In the genomic region with DNA sequence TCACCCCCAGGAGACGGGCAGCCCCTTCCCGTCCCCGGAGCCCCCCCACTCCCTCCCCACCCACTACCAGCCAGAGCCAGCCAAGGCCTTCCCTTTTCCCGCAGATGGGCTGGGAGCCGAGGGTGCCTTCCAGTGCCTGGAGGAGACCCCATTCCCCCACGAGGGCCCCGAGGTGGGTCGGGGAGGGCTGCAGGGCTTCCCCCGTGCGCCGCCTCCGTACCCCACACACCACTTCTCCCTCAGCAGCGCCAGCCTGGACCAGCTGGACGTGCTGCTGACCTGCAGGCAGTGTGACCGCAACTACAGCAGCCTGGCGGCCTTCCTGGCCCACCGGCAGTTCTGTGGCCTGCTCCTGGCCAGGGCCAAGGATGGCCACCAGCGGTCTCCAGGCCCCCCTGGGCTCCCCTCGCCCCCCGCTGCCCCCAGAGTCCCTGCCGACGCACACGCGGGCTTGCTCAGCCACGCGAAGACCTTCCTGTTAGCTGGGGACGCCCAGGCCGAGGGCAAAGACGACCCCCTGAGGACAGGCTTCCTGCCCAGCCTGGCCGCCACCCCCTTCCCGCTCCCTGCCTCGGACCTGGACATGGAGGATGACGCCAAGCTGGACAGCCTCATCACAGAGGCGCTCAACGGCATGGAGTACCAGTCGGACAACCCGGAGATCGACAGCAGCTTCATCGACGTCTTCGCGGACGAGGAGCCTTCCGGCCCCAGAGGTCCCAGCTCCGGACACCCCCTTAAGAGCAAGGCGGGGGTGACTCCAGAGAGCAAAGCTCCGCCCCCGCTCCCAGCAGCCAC, we compare ENCODE assay signal across 12 cellular contexts. TPM values are rescaled to one million over a fixed set of nuclear protein-coding genes. Genes with fewer than 3 reads are reported as not detected.
DNase-seq lines count a peak whose midpoint lies in the region; ATAC-seq and TF ChIP-seq lines count a peak whose summit lies in the region.
"Had no signal": no experiment of that assay in that cellular context is flagged by ENCODE, and none has a peak within 500 bp of the region (broad histone marks: within the 10 kb centered on the region; RNA-seq: fewer than 3 reads in every experiment).

No MANE protein-coding gene starts in this region.

- H3K9me3 ChIP-seq in left lung (no peaks in the 10 kb centered on the region), stomach (no peaks in the 10 kb centered on the region), ovary (no peaks in the 10 kb centered on the region)

- H3K27ac ChIP-seq in left lung (no peak overlapping the region), stomach (peak overlapping the region in 3 of 5 donors; percentile 51 to 75 (median 53)), ovary (peak overlapping the region in 1 of 2 donors; percentile 12)

- intact Hi-C loops in activated T-helper 1 cell treated with anti-CD3 and anti-CD28 coated beads, Interleukin-12 subunit alpha, Interleukin-12 subunit beta, Interleukin-2, Interleukin-4 antibody, amounts not matched to agents 30 ng/mL and 10 ng/mL and 1 ng/mL, durations not matched to agents 14 hours and 24 hours and 36 hours (cut with micrococcal nuclease): loop anchor here (10.0 kb wide), 1 partner anchor 235 kb away; no protein-coding TSS in a partner anchor
- intact Hi-C loops in left lung (cut with DNase I): no loop called here
- intact Hi-C loops in stomach (cut with DNase I; ENCODE audit: low total_unique reads): loop anchor here (10.0 kb wide), 1 partner anchor 235 kb away; no protein-coding TSS in a partner anchor
- intact Hi-C loops in ovary (cut with DNase I): no loop called here

- TF ChIP-seq CTCF in left lung (IDR thresholded peaks at IDR 0.05) (no peak), stomach (IDR thresholded peaks at IDR 0.05) (no peak), ovary (IDR thresholded peaks at IDR 0.05) (no peak)

- TF ChIP-seq EP300 in stomach (IDR thresholded peaks at IDR 0.05) (no peak), ovary (IDR thresholded peaks at IDR 0.05) (no peak)

- WGBS in stomach, 5 donors: 74 to 81% (median 78%) methylated on average over 26 to 48 of the region's 48 CpGs
- 78 to 83% (median 81%) methylated on average over 30 to 48 of the region's 48 CpGs for WGBS in ovary, 3 donors

- no peaks in the 10 kb centered on the region for H3K36me3 ChIP-seq in left lung
- no peaks in the 10 kb centered on the region for H3K36me3 ChIP-seq in stomach
- H3K36me3 ChIP-seq in ovary: no peaks in the 10 kb centered on the region

- peak overlapping the region; percentile 54 for H3K4me3 Mint-ChIP-seq in T-helper 2 cell treated with Interferon-gamma antibody and Interleukin-4, amounts not matched to agents 5 μg/mL and 100 μg/mL, for 36 hours
- peak overlapping the region; percentile 66 for H3K4me3 Mint-ChIP-seq in activated T-helper 1 cell treated with anti-CD3 and anti-CD28 coated beads, Interleukin-12 subunit alpha, Interleukin-12 subunit beta, Interleukin-2, Interleukin-4 antibody, amounts not matched to agents 30 ng/mL and 10 ng/mL and 1 ng/mL, durations not matched to agents 14 hours and 24 hours and 36 hours
- H3K4me3 Mint-ChIP-seq: endodermal cell had no signal

- H3K4me1 ChIP-seq in left lung: peaks cover 9 to 23% of the 10 kb centered on the region in 2 donors
- H3K4me1 ChIP-seq in stomach: peaks cover 15 to 29% (median 24%) of the 10 kb centered on the region in 4 donors
- no peaks in the 10 kb centered on the region for H3K4me1 ChIP-seq in ovary (ENCODE audit: insufficient read depth)

- H3K27ac Mint-ChIP-seq in T-helper 2 cell treated with Interferon-gamma antibody and Interleukin-4, amounts not matched to agents 5 μg/mL and 100 μg/mL, for 36 hours: no peak overlapping the region
- peak overlapping the region; percentile 40 for H3K27ac Mint-ChIP-seq in activated T-helper 1 cell treated with anti-CD3 and anti-CD28 coated beads, Interleukin-12 subunit alpha, Interleukin-12 subunit beta, Interleukin-2, Interleukin-4 antibody, amounts not matched to agents 30 ng/mL and 10 ng/mL and 1 ng/mL, durations not matched to agents 14 hours and 24 hours and 36 hours
- H3K27ac Mint-ChIP-seq: endodermal cell had no signal

- H3K9me3 Mint-ChIP-seq in T-helper 2 cell treated with Interferon-gamma antibody and Interleukin-4, amounts not matched to agents 5 μg/mL and 100 μg/mL, for 36 hours: no peaks in the 10 kb centered on the region
- H3K9me3 Mint-ChIP-seq in activated T-helper 1 cell treated with anti-CD3 and anti-CD28 coated beads, Interleukin-12 subunit alpha, Interleukin-12 subunit beta, Interleukin-2, Interleukin-4 antibody, amounts not matched to agents 30 ng/mL and 10 ng/mL and 1 ng/mL, durations not matched to agents 14 hours and 24 hours and 36 hours: no peaks in the 10 kb centered on the region
- H3K9me3 Mint-ChIP-seq: endodermal cell had no signal

- H3K27me3 Mint-ChIP-seq in T-helper 2 cell treated with Interferon-gamma antibody and Interleukin-4, amounts not matched to agents 5 μg/mL and 100 μg/mL, for 36 hours (ENCODE audit: low read depth): peaks cover 7% of the 10 kb centered on the region
- peaks cover 11% of the 10 kb centered on the region for H3K27me3 Mint-ChIP-seq in activated T-helper 1 cell treated with anti-CD3 and anti-CD28 coated beads, Interleukin-12 subunit alpha, Interleukin-12 subunit beta, Interleukin-2, Interleukin-4 antibody, amounts not matched to agents 30 ng/mL and 10 ng/mL and 1 ng/mL, durations not matched to agents 14 hours and 24 hours and 36 hours (ENCODE audit: insufficient read depth)

- ATAC-seq in left lung: no peak
- no peak for ATAC-seq in HG03565 (IDR thresholded peaks at IDR 0.05; ENCODE audit: unreplicated experiment)

- H3K4me1 Mint-ChIP-seq in T-helper 2 cell treated with Interferon-gamma antibody and Interleukin-4, amounts not matched to agents 5 μg/mL and 100 μg/mL, for 36 hours (ENCODE audit: low read depth): no peaks in the 10 kb centered on the region
- no peaks in the 10 kb centered on the region for H3K4me1 Mint-ChIP-seq in activated T-helper 1 cell treated with anti-CD3 and anti-CD28 coated beads, Interleukin-12 subunit alpha, Interleukin-12 subunit beta, Interleukin-2, Interleukin-4 antibody, amounts not matched to agents 30 ng/mL and 10 ng/mL and 1 ng/mL, durations not matched to agents 14 hours and 24 hours and 36 hours (ENCODE audit: low read depth)
- H3K4me1 Mint-ChIP-seq: endodermal cell had no signal

- H3K4me3 ChIP-seq in left lung: peak overlapping the region; percentile 36 to 45
- peak overlapping the region; percentile 42 to 50 (median 43) for H3K4me3 ChIP-seq in stomach
- no peak overlapping the region for H3K4me3 ChIP-seq in ovary

- no peak for DNase-seq in T-helper 2 cell treated with Interferon-gamma antibody and Interleukin-4, amounts not matched to agents 5 μg/mL and 100 μg/mL, for 36 hours (ENCODE audit: low spot score)
- DNase-seq in T-helper 2 cell (no peak), left lung (no peak), stomach (no peak), HuH-7.5 (ENCODE audit: low spot score) (no peak), ovary (no peak)
- DNase-seq in activated T-helper 1 cell treated with anti-CD3 and anti-CD28 coated beads, Interleukin-12 subunit alpha, Interleukin-12 subunit beta, Interleukin-2, Interleukin-4 antibody, amounts not matched to agents 30 ng/mL and 10 ng/mL and 1 ng/mL, durations not matched to agents 14 hours and 24 hours and 36 hours (ENCODE audit: low spot score): no peak
- DNase-seq: 8988T, NCI-H526 treated with DMSO at 0.1 percent for 48 hours had no signal

- H3K27me3 ChIP-seq in left lung (peaks cover 7 to 73% of the 10 kb centered on the region in 2 donors), stomach (peaks cover 6 to 63% (median 38%) of the 10 kb centered on the region in 3 donors), ovary (no peaks in the 10 kb centered on the region)

- H3K36me3 Mint-ChIP-seq in T-helper 2 cell treated with Interferon-gamma antibody and Interleukin-4, amounts not matched to agents 5 μg/mL and 100 μg/mL, for 36 hours (ENCODE audit: low read depth): no peaks in the 10 kb centered on the region
- H3K36me3 Mint-ChIP-seq in activated T-helper 1 cell treated with anti-CD3 and anti-CD28 coated beads, Interleukin-12 subunit alpha, Interleukin-12 subunit beta, Interleukin-2, Interleukin-4 antibody, amounts not matched to agents 30 ng/mL and 10 ng/mL and 1 ng/mL, durations not matched to agents 14 hours and 24 hours and 36 hours (ENCODE audit: low read depth): no peaks in the 10 kb centered on the region

- no peak for TF ChIP-seq POLR2A in stomach (IDR thresholded peaks at IDR 0.05)
- no peak for TF ChIP-seq POLR2A in ovary (IDR thresholded peaks at IDR 0.05)

RNA-seq across cellular contexts. Expression of a gene that starts 23.5 kb away (rescaled TPM):
- total RNA-seq in activated T-helper 1 cell treated with anti-CD3 and anti-CD28 coated beads, Interleukin-12 subunit alpha, Interleukin-12 subunit beta, Interleukin-2, Interleukin-4 antibody, amounts not matched to agents 30 ng/mL and 10 ng/mL and 1 ng/mL, durations not matched to agents 14 hours and 24 hours and 36 hours: 20.6 and 21.7 TPM in 2 replicates
- 1 to 10 TPM; 6.2 to 7.0 TPM for total RNA-seq in left lung
- 10 to 100 TPM in 4 of 5 donors, 1 to 10 TPM in 1; 3.9 to 85.7 (median 20.5) TPM for total RNA-seq in stomach
- 10 to 100 TPM in 1 of 3 donors, 1 to 10 TPM in 2; 4.1 to 10.6 (median 4.2) TPM for polyA plus RNA-seq in stomach
- 10 to 100 TPM in 1 of 7 donors, 1 to 10 TPM in 5, under 1 TPM in 1; 0.95 to 11.4 (median 4.3) TPM for total RNA-seq in ovary
- 1 to 10 TPM in 1 of 2 donors, under 1 TPM in 1; 0.10 to 1.2 TPM for polyA plus RNA-seq in ovary

RNA-seq across cellular contexts. Expression of a gene that starts 46.8 kb away (rescaled TPM):
- 0.57 and 0.59 TPM in 2 replicates for total RNA-seq in activated T-helper 1 cell treated with anti-CD3 and anti-CD28 coated beads, Interleukin-12 subunit alpha, Interleukin-12 subunit beta, Interleukin-2, Interleukin-4 antibody, amounts not matched to agents 30 ng/mL and 10 ng/mL and 1 ng/mL, durations not matched to agents 14 hours and 24 hours and 36 hours
- 1 to 10 TPM; 2.1 to 5.5 TPM for total RNA-seq in left lung
- total RNA-seq in stomach: 1 to 10 TPM in 3 of 5 donors, under 1 TPM in 2; under 0.01 to 6.2 (median 1.1) TPM
- polyA plus RNA-seq in stomach: under 1 TPM; 0.13 to 0.19 (median 0.15) TPM
- 10 to 100 TPM in 2 of 7 donors, 1 to 10 TPM in 5; 1.1 to 16.2 (median 7.5) TPM for total RNA-seq in ovary
- 1 to 10 TPM in 1 of 2 donors, under 1 TPM in 1; 0.52 to 3.0 TPM for polyA plus RNA-seq in ovary
- polyA plus RNA-seq: keratinocyte had no signal

Comparison
In these comparisons a context has a peak if more than half of its experiments do, and no peak if none do; other contexts are left out.
1. H3K27ac ChIP-seq: peak in stomach (3 of 5); none in left lung (0 of 2).
2. intact Hi-C loops: an anchor here in activated T-helper 1 cell treated with anti-CD3 and anti-CD28 coated beads, Interleukin-12 subunit alpha, Interleukin-12 subunit beta, Interleukin-2, Interleukin-4 antibody, amounts not matched to agents 30 ng/mL and 10 ng/mL and 1 ng/mL, durations not matched to agents 14 hours and 24 hours and 36 hours (10.0 kb wide) and stomach (10.0 kb wide); none called in left lung and ovary.